9 cellular contexts compared by ENCODE assay signal in genomic region chr19:41530761-41531301, GRCh38. TPM values are rescaled to one million over a fixed set of nuclear protein-coding genes. Genes with fewer than 3 reads are reported as not detected.
A peak's percentile ranks its signal among the peaks of the same experiment; 100 is the strongest.
DNase-seq lines count a peak whose midpoint lies in the region; ATAC-seq and TF ChIP-seq lines count a peak whose summit lies in the region.
"Had no signal": no experiment of that assay in that cellular context is flagged by ENCODE, and none has a peak within 500 bp of the region (broad histone marks: within the 10 kb centered on the region; RNA-seq: fewer than 3 reads in every experiment).

No MANE protein-coding gene starts in this region.

- no peak overlapping the region for H3K9ac ChIP-seq in parathyroid adenoma
- H3K9ac ChIP-seq: neural progenitor cell had no signal

- peak; percentile 20 for DNase-seq in COLO829 (ENCODE audit: low spot score)
- DNase-seq in OCI-M1 (lab: John Stamatoyannopoulos, UW): peak; percentile 47
- no peak for DNase-seq in dorsolateral prefrontal cortex
- DNase-seq in cerebellum (ENCODE audit: low spot score): no peak
- no peak for DNase-seq in NCI-H187 treated with DMSO at 0.1 percent for 48 hours (lab: John Stamatoyannopoulos, UW)

- no peak overlapping the region for H3K4me2 ChIP-seq in parathyroid adenoma (ENCODE audit: low read length)
- H3K4me2 ChIP-seq: neural progenitor cell had no signal

- no peak overlapping the region for H2AFZ ChIP-seq in parathyroid adenoma
- H2AFZ ChIP-seq: neural progenitor cell had no signal

- intact Hi-C loops in dorsolateral prefrontal cortex (cut with DNase I): no loop called here

- no peaks in the 10 kb centered on the region for H3K79me2 ChIP-seq in parathyroid adenoma

- peaks cover 0 to 51% (median 11%) of the 10 kb centered on the region in 45 donors for H3K27me3 ChIP-seq in dorsolateral prefrontal cortex
- no peaks in the 10 kb centered on the region for H3K27me3 ChIP-seq in parathyroid adenoma (ENCODE audit: control insufficient read depth, insufficient read depth, low read length)
- H3K27me3 ChIP-seq: neural progenitor cell had no signal

- H3K27ac ChIP-seq in dorsolateral prefrontal cortex (peak overlapping the region in 53 of 59 donors; percentile 3 to 87 (median 70)), parathyroid adenoma (peak overlapping the region; percentile 76)
- H3K27ac ChIP-seq: neural progenitor cell had no signal

- no peaks in the 10 kb centered on the region for H3K36me3 ChIP-seq in parathyroid adenoma (ENCODE audit: control insufficient read depth, insufficient read depth, low read length)
- H3K36me3 ChIP-seq: neural progenitor cell had no signal

- TF ChIP-seq CTCF in dorsolateral prefrontal cortex (IDR thresholded peaks at IDR 0.05 in 54 of 56, conservative IDR thresholded peaks at IDR 0.05 in 2 of 56; ENCODE audit: low read depth in 1 of 56, partially characterized antibody in 56 of 56) (no peak), parathyroid adenoma (IDR thresholded peaks at IDR 0.05) (no peak)

- peak overlapping the region in 7 of 59 donors; percentile 3 to 25 (median 9) for H3K4me3 ChIP-seq in dorsolateral prefrontal cortex
- no peak overlapping the region for H3K4me3 ChIP-seq in parathyroid adenoma (ENCODE audit: low read depth, low read length)
- H3K4me3 ChIP-seq: neural progenitor cell had no signal

- no peaks in the 10 kb centered on the region for H3K4me1 ChIP-seq in parathyroid adenoma
- H3K4me1 ChIP-seq: neural progenitor cell had no signal

- no peaks in the 10 kb centered on the region for H3K9me3 ChIP-seq in parathyroid adenoma (ENCODE audit: control insufficient read depth, low read length)

- no peak for ATAC-seq in HG02763 (IDR thresholded peaks at IDR 0.05; ENCODE audit: unreplicated experiment)
- ATAC-seq in GM21390 (IDR thresholded peaks at IDR 0.05; ENCODE audit: unreplicated experiment): no peak

RNA-seq across cellular contexts. Expression of gene CEACAM21, which starts 45.1 kb away (rescaled TPM):
- 1 to 10 TPM in 67 of 120 experiments, under 1 TPM in 34, not detected in 19; 0.37 to 6.3 (median 1.5) TPM for total RNA-seq in dorsolateral prefrontal cortex
- total RNA-seq in cerebellum: 2.4 TPM

Comparison
In these comparisons a context has a peak if more than half of its experiments do, and no peak if none do; other contexts are left out.
1. DNase-seq: peak in COLO829 (single experiment) and OCI-M1 (single experiment); none in dorsolateral prefrontal cortex (0 of 10), cerebellum (single experiment) and NCI-H187 treated with DMSO at 0.1 percent for 48 hours (single experiment).